ENCODE assay signal across 12 cellular contexts in the genomic region with DNA sequence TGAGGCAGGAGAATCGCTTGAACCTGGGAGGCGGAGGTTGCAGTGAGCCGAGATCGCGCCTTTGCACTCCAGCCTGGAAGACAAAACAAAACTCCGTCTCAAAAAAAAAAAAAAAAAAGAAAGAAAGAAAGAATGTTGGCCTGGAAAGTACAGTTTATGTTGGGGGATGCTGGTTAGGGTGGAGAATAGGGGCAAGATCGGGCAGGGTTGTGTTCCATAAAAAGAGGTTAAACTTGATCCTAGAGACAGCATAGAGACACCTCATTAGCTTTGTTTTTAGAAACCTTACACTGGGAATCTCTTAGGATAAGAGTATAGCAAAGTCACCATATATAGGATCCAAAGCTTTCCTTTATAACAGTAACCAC. TPM values are rescaled to one million over a fixed set of nuclear protein-coding genes. Genes with fewer than 3 reads are reported as not detected.
A peak's percentile ranks its signal among the peaks of the same experiment; 100 is the strongest.
DNase-seq lines count a peak whose midpoint lies in the region; ATAC-seq and TF ChIP-seq lines count a peak whose summit lies in the region.
"Had no signal": no experiment of that assay in that cellular context is flagged by ENCODE, and none has a peak within 500 bp of the region (broad histone marks: within the 10 kb centered on the region; RNA-seq: fewer than 3 reads in every experiment).

No MANE protein-coding gene starts in this region.

- H3K27ac Mint-ChIP-seq in activated T-cell treated with anti-CD3 and anti-CD28 coated beads, Interleukin-2, amount 50 U/mL, for 24 hours = no peak overlapping the region
- no peak overlapping the region for H3K27ac Mint-ChIP-seq in memory B cell

- intact Hi-C loops in ascending aorta (cut with DNase I) = loop anchor here (5.0 kb wide), 2 partner anchors 113 to 177 kb away; partner anchors contain the start of genes FEN1 and TMEM258

- TF ChIP-seq CTCF in ascending aorta (IDR thresholded peaks at IDR 0.05) = no peak
- TF ChIP-seq CTCF in thoracic aorta (IDR thresholded peaks at IDR 0.05) = no peak

- no peaks in the 10 kb centered on the region for H3K27me3 ChIP-seq in ascending aorta
- H3K27me3 ChIP-seq in thoracic aorta (replicated peaks; ENCODE audit: insufficient read depth) = no peaks in the 10 kb centered on the region

- ATAC-seq in memory B cell (ENCODE audit: low read depth) (no peak), thoracic aorta (ENCODE audit: insufficient number of reproducible peaks, low FRiP score, low read depth) (no peak), GM19324 (IDR thresholded peaks at IDR 0.05; ENCODE audit: low FRiP score, unreplicated experiment) (no peak), HG03095 (IDR thresholded peaks at IDR 0.05; ENCODE audit: unreplicated experiment) (no peak)
- ATAC-seq: GM12878 had no signal

- no peaks in the 10 kb centered on the region for H3K27me3 Mint-ChIP-seq in activated T-cell treated with anti-CD3 and anti-CD28 coated beads, Interleukin-2, amount 50 U/mL, for 24 hours
- H3K27me3 Mint-ChIP-seq in memory B cell = no peaks in the 10 kb centered on the region

- peaks cover 68% of the 10 kb centered on the region for H3K4me1 Mint-ChIP-seq in activated T-cell treated with anti-CD3 and anti-CD28 coated beads, Interleukin-2, amount 50 U/mL, for 24 hours (ENCODE audit: low read depth)
- peaks cover 37% of the 10 kb centered on the region for H3K4me1 Mint-ChIP-seq in memory B cell

- H3K27ac ChIP-seq in ascending aorta = peak overlapping the region; percentile 98 to 99
- peak overlapping the region; percentile 98 to 99 for H3K27ac ChIP-seq in thoracic aorta

- H3K4me3 ChIP-seq in ascending aorta (no peak overlapping the region), thoracic aorta (no peak overlapping the region)

- H3K9me3 Mint-ChIP-seq in activated T-cell treated with anti-CD3 and anti-CD28 coated beads, Interleukin-2, amount 50 U/mL, for 24 hours = no peaks in the 10 kb centered on the region
- no peaks in the 10 kb centered on the region for H3K9me3 Mint-ChIP-seq in memory B cell

- no peak for DNase-seq in activated T-cell treated with anti-CD3 and anti-CD28 coated beads, Interleukin-2, amount 50 U/mL, for 24 hours
- DNase-seq in activated T-cell treated with anti-CD3 and anti-CD28 coated beads, Interleukin-2, amount 50 U/mL, for 48 hours = no peak
- no peak for DNase-seq in ascending aorta (ENCODE audit: low spot score in 2 of 2)
- no peak for DNase-seq in memory B cell (ENCODE audit: low spot score in 2 of 2)
- no peak for DNase-seq in thoracic aorta (ENCODE audit: low spot score)
- DNase-seq in SK-N-DZ (ENCODE audit: low spot score) = no peak
- DNase-seq: activated CD4-positive, alpha-beta T cell treated with anti-CD3 and anti-CD28 coated beads, Interleukin-2, amount 50 U/mL, for 4 hours; effector memory CD4-positive, alpha-beta T cell; NCI-H774 had no signal

- H3K9me3 ChIP-seq in ascending aorta (no peaks in the 10 kb centered on the region), thoracic aorta (no peaks in the 10 kb centered on the region)

- peaks cover 11 to 17% of the 10 kb centered on the region in 2 donors for H3K36me3 ChIP-seq in ascending aorta
- peaks cover 8% of the 10 kb centered on the region for H3K36me3 ChIP-seq in thoracic aorta

- H3K36me3 Mint-ChIP-seq in activated T-cell treated with anti-CD3 and anti-CD28 coated beads, Interleukin-2, amount 50 U/mL, for 24 hours (ENCODE audit: low read depth) = peaks cover 32% of the 10 kb centered on the region
- peaks cover 9% of the 10 kb centered on the region for H3K36me3 Mint-ChIP-seq in memory B cell

- H3K4me1 ChIP-seq in ascending aorta = peaks cover 34 to 54% of the 10 kb centered on the region in 2 donors
- H3K4me1 ChIP-seq in thoracic aorta (ENCODE audit: control insufficient read depth in 1 of 2, low read depth in 2 of 2) = peaks cover 53 to 72% of the 10 kb centered on the region in 2 donors

- H3K4me3 Mint-ChIP-seq in activated T-cell treated with anti-CD3 and anti-CD28 coated beads, Interleukin-2, amount 50 U/mL, for 24 hours = peak overlapping the region; percentile 33
- peak overlapping the region; percentile 66 for H3K4me3 Mint-ChIP-seq in memory B cell

RNA-seq across cellular contexts. Expression of gene FTH1, which starts 1.9 kb away (rescaled TPM):
- total RNA-seq in ascending aorta (2,353 TPM), thoracic aorta (1,000 to 10,000 TPM; 1,820 to 2,025 TPM)
- 136 and 163 TPM in 2 replicates for polyA plus RNA-seq in SK-N-DZ (2014; cell fraction: cytosol; rRNA removed)
- polyA plus RNA-seq in SK-N-DZ (2014; cell fraction: nucleus; rRNA removed) = 112 and 279 TPM in 2 replicates

RNA-seq across cellular contexts. Expression of gene BEST1, which starts 19.2 kb away (rescaled TPM):
- 30.9 TPM for total RNA-seq in ascending aorta
- total RNA-seq in thoracic aorta = 1 to 10 TPM; 4.7 to 8.0 TPM
- polyA plus RNA-seq in SK-N-DZ (2014; cell fraction: cytosol; rRNA removed) = 0.90 and 1.5 TPM in 2 replicates
- polyA plus RNA-seq in SK-N-DZ (2014; cell fraction: nucleus; rRNA removed) = 5.9 and 6.9 TPM in 2 replicates

RNA-seq across cellular contexts. Expression of gene RAB3IL1, which starts 52.0 kb away (rescaled TPM):
- total RNA-seq in ascending aorta (23.2 TPM), thoracic aorta (10 to 100 TPM; 20.8 to 45.4 TPM)
- 0.42 and 1.0 TPM in 2 replicates for polyA plus RNA-seq in SK-N-DZ (2014; cell fraction: cytosol; rRNA removed)
- polyA plus RNA-seq in SK-N-DZ (2014; cell fraction: nucleus; rRNA removed) = 2.1 and 2.9 TPM in 2 replicates
- total RNA-seq: GM12878 had no signal
